In genomic region chr4:1720163-1720983, GRCh38 we compare ENCODE assay signal across 8 cellular contexts. TPM values are rescaled to one million over a fixed set of nuclear protein-coding genes. Genes with fewer than 3 reads are reported as not detected.
DNase-seq lines count a peak whose midpoint lies in the region; ATAC-seq and TF ChIP-seq lines count a peak whose summit lies in the region.

No MANE protein-coding gene starts in this region.

- H3K36me3 ChIP-seq in Caco-2 (ENCODE audit: control insufficient read depth, insufficient read depth, low read length) (peaks cover 2% of the 10 kb centered on the region; the same call in 1 of the 2 replicates), endodermal cell (ENCODE audit: control insufficient read depth, insufficient read depth, low read length) (peaks cover 27% of the 10 kb centered on the region), mesodermal cell (ENCODE audit: control insufficient read depth, insufficient read depth, low read length) (peaks cover 59% of the 10 kb centered on the region)

- H3K4me1 Mint-ChIP-seq in Caco-2 (ENCODE audit: low read depth, unreplicated experiment) = peaks cover 11% of the 10 kb centered on the region
- peaks cover 58% of the 10 kb centered on the region for H3K4me1 Mint-ChIP-seq in activated CD4-positive, alpha-beta T cell treated with anti-CD3 and anti-CD28 coated beads, Interleukin-2, amount 10 ng/mL, durations not matched to agents 7 days and 5 days
- H3K4me1 Mint-ChIP-seq in endodermal cell = peaks cover 24% of the 10 kb centered on the region

- intact Hi-C loops in Caco-2 (cut with micrococcal nuclease; ENCODE audit: unreplicated experiment) = no loop called here

- H3K27me3 Mint-ChIP-seq in Caco-2 (ENCODE audit: insufficient read depth, unreplicated experiment) (no peaks in the 10 kb centered on the region), endodermal cell (ENCODE audit: insufficient read depth) (no peaks in the 10 kb centered on the region)
- H3K27me3 Mint-ChIP-seq in activated CD4-positive, alpha-beta T cell treated with anti-CD3 and anti-CD28 coated beads, Interleukin-2, amount 10 ng/mL, durations not matched to agents 7 days and 5 days = no peaks in the 10 kb centered on the region

- peak overlapping the region; percentile 32 for H3K27ac ChIP-seq in endodermal cell (ENCODE audit: low read depth, low read length)
- peak overlapping the region; percentile 59 for H3K27ac ChIP-seq in mesodermal cell (ENCODE audit: low read depth, low read length, severe bottlenecking)
- H3K27ac ChIP-seq in substantia nigra (ENCODE audit: low read depth, low read length, poor library complexity, severe bottlenecking) = peak overlapping the region; percentile 82

- H3K9me3 Mint-ChIP-seq in Caco-2 (ENCODE audit: unreplicated experiment) (no peaks in the 10 kb centered on the region), endodermal cell (no peaks in the 10 kb centered on the region)
- no peaks in the 10 kb centered on the region for H3K9me3 Mint-ChIP-seq in activated CD4-positive, alpha-beta T cell treated with anti-CD3 and anti-CD28 coated beads, Interleukin-2, amount 10 ng/mL, durations not matched to agents 7 days and 5 days

- no peaks in the 10 kb centered on the region for H3K9me3 ChIP-seq in Caco-2
- H3K9me3 ChIP-seq in endodermal cell (ENCODE audit: control insufficient read depth, low read length) = no peaks in the 10 kb centered on the region
- H3K9me3 ChIP-seq in mesodermal cell (ENCODE audit: control insufficient read depth, low read length) = no peaks in the 10 kb centered on the region

- POLR2A ChIA-PET in Caco-2 (lab: Charles Lee) = interaction anchor here (0.6 to 2.0 kb wide), 11 partner anchors 8 to 374 kb away, joined by 3 to 42 read pairs (median 5); partner anchors contain the start of genes SLBP and UVSSA
- POLR2A ChIA-PET in activated CD4-positive, alpha-beta T cell treated with anti-CD3 and anti-CD28 coated beads, Interleukin-2, amount 10 ng/mL, durations not matched to agents 7 days and 5 days (lab: Charles Lee) = interaction anchor here (0.9 kb wide), 2 partner anchors 8 to 136 kb away, joined by 3 to 7 read pairs; partner anchors contain the start of genes LETM1 and SLBP

- H3K27me3 ChIP-seq in Caco-2 (replicated peaks; ENCODE audit: control insufficient read depth, insufficient read depth, low read length) = no peaks in the 10 kb centered on the region
- H3K27me3 ChIP-seq in endodermal cell (ENCODE audit: control insufficient read depth, insufficient read depth, low read length, poor library complexity, severe bottlenecking) = no peaks in the 10 kb centered on the region

- ATAC-seq in GM19328 (IDR thresholded peaks at IDR 0.05; ENCODE audit: unreplicated experiment) = peak; percentile 8
- ATAC-seq in HG03565 (IDR thresholded peaks at IDR 0.05; ENCODE audit: unreplicated experiment) = peak; percentile 6

- H3K9ac ChIP-seq in endodermal cell (ENCODE audit: extremely low read depth, low read length, poor library complexity, severe bottlenecking) = peak overlapping the region; percentile 41

- CTCF ChIA-PET in Caco-2 (lab: Charles Lee) = interaction anchor here (0.6 to 1.6 kb wide), 7 partner anchors 8 to 37 kb away, joined by 3 to 16 read pairs (median 5); partner anchors contain the start of gene SLBP
- CTCF ChIA-PET in activated CD4-positive, alpha-beta T cell treated with anti-CD3 and anti-CD28 coated beads, Interleukin-2, amount 10 ng/mL, durations not matched to agents 7 days and 5 days (lab: Charles Lee) = interaction anchor here (0.9 to 2.3 kb wide), 4 partner anchors 8 to 27 kb away, joined by 5 to 8 read pairs (median 6); partner anchors contain the start of gene SLBP

- H3K4me3 ChIP-seq in Caco-2 (ENCODE audit: low read depth, low read length) (peak overlapping the region; percentile 95), endodermal cell (ENCODE audit: low read length) (peak overlapping the region; percentile 82), mesodermal cell (ENCODE audit: extremely low read depth, insufficient read depth, low read length, poor library complexity, severe bottlenecking) (peak overlapping the region; percentile 70)

- H3K36me3 Mint-ChIP-seq in Caco-2 (ENCODE audit: insufficient read depth, unreplicated experiment) = peaks cover 78% of the 10 kb centered on the region
- H3K36me3 Mint-ChIP-seq in activated CD4-positive, alpha-beta T cell treated with anti-CD3 and anti-CD28 coated beads, Interleukin-2, amount 10 ng/mL, durations not matched to agents 7 days and 5 days (ENCODE audit: low read depth) = peaks cover 41% of the 10 kb centered on the region
- peaks cover 26% of the 10 kb centered on the region for H3K36me3 Mint-ChIP-seq in endodermal cell (ENCODE audit: low read depth)

- no peak for TF ChIP-seq CTCF in Caco-2 (IDR thresholded peaks at IDR 0.05; ENCODE audit: insufficient read depth in 1 of 2, low read depth in 1 of 2, low read length in 1 of 2, severe bottlenecking in 1 of 2, unreplicated experiment in 1 of 2)
- TF ChIP-seq CTCF in endodermal cell (conservative IDR thresholded peaks at IDR 0.05) = no peak

- H3K4me3 Mint-ChIP-seq in Caco-2 (ENCODE audit: unreplicated experiment) = peak overlapping the region; percentile 99
- peak overlapping the region; percentile 84 for H3K4me3 Mint-ChIP-seq in activated CD4-positive, alpha-beta T cell treated with anti-CD3 and anti-CD28 coated beads, Interleukin-2, amount 10 ng/mL, durations not matched to agents 7 days and 5 days
- peak overlapping the region; percentile 93 for H3K4me3 Mint-ChIP-seq in endodermal cell

- H3K27ac Mint-ChIP-seq in Caco-2 (ENCODE audit: unreplicated experiment) = peak overlapping the region; percentile 86
- peak overlapping the region; percentile 92 for H3K27ac Mint-ChIP-seq in activated CD4-positive, alpha-beta T cell treated with anti-CD3 and anti-CD28 coated beads, Interleukin-2, amount 10 ng/mL, durations not matched to agents 7 days and 5 days
- H3K27ac Mint-ChIP-seq in endodermal cell = peak overlapping the region; percentile 94

- BruUV-seq in Caco-2 (replicated peaks; lab: Mats Ljungman, UMichigan) = no TSS peak

- WGBS in endodermal cell (ENCODE audit: insufficient coverage in 1 of 2, insufficient read length in 1 of 2), 2 experiments = 3 to 9% methylated on average over 32 to 79 of the region's 79 CpGs
- WGBS in mesodermal cell (ENCODE audit: insufficient coverage in 2 of 2), 2 experiments = 3 to 4% methylated on average over 52 to 76 of the region's 79 CpGs

- H3K4me1 ChIP-seq in Caco-2 = peaks cover 6% of the 10 kb centered on the region; the same call in 1 of the 2 replicates
- H3K4me1 ChIP-seq in endodermal cell (ENCODE audit: control insufficient read depth, insufficient read depth, low read length) = peaks cover 3% of the 10 kb centered on the region
- H3K4me1 ChIP-seq in mesodermal cell (ENCODE audit: control insufficient read depth, insufficient read depth, low read length, poor library complexity, severe bottlenecking) = peaks cover 27% of the 10 kb centered on the region

- DNase-seq in Caco-2 (peak in 1 of 2 experiments; percentile 54), endodermal cell (peak; percentile 79), substantia nigra (lab: John Stamatoyannopoulos, UW) (peak in 26 of 49 donors; percentile 11 to 69 (median 46))
- peak; percentile 51 for DNase-seq in activated CD4-positive, alpha-beta T cell treated with anti-CD3 and anti-CD28 coated beads, Interleukin-2, amount 10 ng/mL, durations not matched to agents 7 days and 5 days
- no peak for DNase-seq in effector CD8-positive, alpha-beta T cell (lab: John Stamatoyannopoulos, UW)

RNA-seq across cellular contexts. Expression of gene TMEM129, which starts 0.8 kb away (rescaled TPM):
- total RNA-seq in Caco-2 (2022) (36.5 and 39.0 TPM in 2 replicates), endodermal cell (10 to 100 TPM; 33.6 to 41.7 TPM)
- 10 to 100 TPM; 20.9 to 22.3 TPM for total RNA-seq in activated CD4-positive, alpha-beta T cell treated with anti-CD3 and anti-CD28 coated beads, Interleukin-2, amount 10 ng/mL, durations not matched to agents 7 days and 5 days
- polyA plus RNA-seq in endodermal cell (2013, experiment 1 of 2) = 32.2 TPM
- polyA plus RNA-seq in endodermal cell (2013, experiment 2 of 2) = 32.2 TPM
- polyA plus RNA-seq in mesodermal cell (2013, experiment 1 of 2) = 36.1 TPM
- 27.0 TPM for polyA plus RNA-seq in mesodermal cell (2013, experiment 2 of 2)

RNA-seq across cellular contexts. Expression of gene TACC3, which starts 0.9 kb away (rescaled TPM):
- total RNA-seq in Caco-2 (2022) (104 and 106 TPM in 2 replicates), endodermal cell (100 to 1,000 TPM; 113 to 182 TPM)
- total RNA-seq in activated CD4-positive, alpha-beta T cell treated with anti-CD3 and anti-CD28 coated beads, Interleukin-2, amount 10 ng/mL, durations not matched to agents 7 days and 5 days = 100 to 1,000 TPM; 301 to 305 TPM
- 142 TPM for polyA plus RNA-seq in endodermal cell (2013, experiment 1 of 2)
- polyA plus RNA-seq in endodermal cell (2013, experiment 2 of 2) = 150 TPM
- 104 TPM for polyA plus RNA-seq in mesodermal cell (2013, experiment 1 of 2)
- 91.8 TPM for polyA plus RNA-seq in mesodermal cell (2013, experiment 2 of 2)

RNA-seq across cellular contexts. Expression of gene SLBP, which starts 8.3 kb away (rescaled TPM):
- 113 and 116 TPM in 2 replicates for total RNA-seq in Caco-2 (2022)
- total RNA-seq in activated CD4-positive, alpha-beta T cell treated with anti-CD3 and anti-CD28 coated beads, Interleukin-2, amount 10 ng/mL, durations not matched to agents 7 days and 5 days = 100 to 1,000 TPM; 116 to 137 TPM
- total RNA-seq in endodermal cell = 10 to 100 TPM; 52.1 to 60.7 TPM
- polyA plus RNA-seq in endodermal cell (2013, experiment 1 of 2) = 50.7 TPM
- polyA plus RNA-seq in endodermal cell (2013, experiment 2 of 2) = 48.2 TPM
- 67.9 TPM for polyA plus RNA-seq in mesodermal cell (2013, experiment 1 of 2)
- polyA plus RNA-seq in mesodermal cell (2013, experiment 2 of 2) = 67.2 TPM

RNA-seq across cellular contexts. Expression of gene FAM53A, which starts 36.3 kb away (rescaled TPM):
- total RNA-seq in Caco-2 (2022) (4.1 and 5.2 TPM in 2 replicates), endodermal cell (1 to 10 TPM; 3.7 to 4.9 TPM)
- total RNA-seq in activated CD4-positive, alpha-beta T cell treated with anti-CD3 and anti-CD28 coated beads, Interleukin-2, amount 10 ng/mL, durations not matched to agents 7 days and 5 days = 1 to 10 TPM in 1 of 2 experiments, under 1 TPM in 1; 0.99 to 1.6 TPM
- polyA plus RNA-seq in endodermal cell (2013, experiment 1 of 2) = 3.0 TPM
- polyA plus RNA-seq in endodermal cell (2013, experiment 2 of 2) = 3.6 TPM
- 2.0 TPM for polyA plus RNA-seq in mesodermal cell (2013, experiment 1 of 2)
- 1.1 TPM for polyA plus RNA-seq in mesodermal cell (2013, experiment 2 of 2)

Comparison
In these comparisons a context has a peak if more than half of its experiments do, and no peak if none do; other contexts are left out.
1. H3K27ac ChIP-seq: peak in every context shown above with its lines; median percentile 82 in substantia nigra; 59 in mesodermal cell; 32 in endodermal cell.